1 cellular context compared by ENCODE assay signal in genomic region chr1:167714098-167714850, GRCh38.
A peak's percentile ranks its signal among the peaks of the same experiment; 100 is the strongest.
TF ChIP-seq lines count a peak whose summit lies in the region.

No MANE protein-coding gene starts in this region.

TF ChIP-seq in GM12878, 131 proteins besides CTCF, POLR2A, EP300 and RAD21 (continued from another document and continues in another):
- TF ChIP-seq SPI1 (IDR thresholded peaks at IDR 0.05; ENCODE audit: borderline replicate concordance, insufficient read depth, low read depth, low read length) (no peak), BCL3 (IDR thresholded peaks at IDR 0.05; ENCODE audit: borderline replicate concordance, insufficient read depth, low read depth, low read length, poor library complexity, severe bottlenecking) (no peak), NFYA (IDR thresholded peaks at IDR 0.05; ENCODE audit: borderline replicate concordance, low read depth, low read length) (no peak), IKZF1 (conservative IDR thresholded peaks at IDR 0.05) (peak; percentile 91), ZSCAN29 (IDR thresholded peaks at IDR 0.05) (peak; percentile 95), MXI1 (IDR thresholded peaks at IDR 0.05; ENCODE audit: low read depth, low read length) (peak; percentile 87), TCF12 (IDR thresholded peaks at IDR 0.05; ENCODE audit: low read depth, low read length) (0 out of 2 replicates have a peak, but pooled peaks have one; percentile 2), POLR2AphosphoS5 (IDR thresholded peaks at IDR 0.05; ENCODE audit: low read length) (peak; percentile 74), ZBTB33 (IDR thresholded peaks at IDR 0.05) (no peak), HDAC2 (IDR thresholded peaks at IDR 0.05) (0 out of 2 replicates have a peak, but pooled peaks have one; percentile 67), PAX8 (IDR thresholded peaks at IDR 0.05) (no peak), SP1 (IDR thresholded peaks at IDR 0.05; ENCODE audit: low read depth, low read length) (peak; percentile 29), DPF2 (IDR thresholded peaks at IDR 0.05) (peak; percentile 79), SMC3 (IDR thresholded peaks at IDR 0.05; ENCODE audit: borderline replicate concordance, low read length) (no peak), E2F8 (IDR thresholded peaks at IDR 0.05; ENCODE audit: low read depth, partially characterized antibody) (peak; percentile 70), PML (IDR thresholded peaks at IDR 0.05; ENCODE audit: low read length) (peak; percentile 71; the same call in 1 of the 2 replicates), RCOR1 (conservative IDR thresholded peaks at IDR 0.05; ENCODE audit: low read depth, low read length) (no peak), TAF1 (IDR thresholded peaks at IDR 0.05; ENCODE audit: borderline replicate concordance, low read depth, low read length) (peak; percentile 53; the same call in 1 of the 2 replicates), ZNF687 (IDR thresholded peaks at IDR 0.05) (peak; percentile 78), RFX5 (IDR thresholded peaks at IDR 0.05; ENCODE audit: low read depth, low read length) (no peak), E2F4 (IDR thresholded peaks at IDR 0.05; ENCODE audit: low read depth, low read length) (no peak), ZZZ3 (IDR thresholded peaks at IDR 0.05; ENCODE audit: control insufficient read depth, insufficient read length, low read depth) (no peak), WRNIP1 (IDR thresholded peaks at IDR 0.05; ENCODE audit: borderline replicate concordance, low read depth, low read length) (peak; percentile 66; the same call in 1 of the 2 replicates), KLF5 (IDR thresholded peaks at IDR 0.05; ENCODE audit: partially characterized antibody) (peak; percentile 92), CEBPZ (IDR thresholded peaks at IDR 0.05; ENCODE audit: low read depth, low read length) (no peak), RAD51 (IDR thresholded peaks at IDR 0.05) (no peak), NR2C1 (IDR thresholded peaks at IDR 0.05) (peak; percentile 37; the same call in 1 of the 2 replicates), MEF2B (IDR thresholded peaks at IDR 0.05; ENCODE audit: partially characterized antibody, poor library complexity, severe bottlenecking) (no peak), USF1 (IDR thresholded peaks at IDR 0.05; ENCODE audit: borderline replicate concordance, extremely low read length, insufficient read depth, low read depth, low read length) (peak; percentile 30), TCF7 (IDR thresholded peaks at IDR 0.05; ENCODE audit: borderline replicate concordance) (no peak), IRF5 (IDR thresholded peaks at IDR 0.05; ENCODE audit: borderline replicate concordance) (no peak), USF2 (IDR thresholded peaks at IDR 0.05; ENCODE audit: borderline replicate concordance, low read depth, low read length) (no peak), ESRRA (IDR thresholded peaks at IDR 0.05; ENCODE audit: low read length) (no peak), LARP7 (IDR thresholded peaks at IDR 0.05) (peak; percentile 69), NFIC (IDR thresholded peaks at IDR 0.05; ENCODE audit: low read depth, low read length) (peak; percentile 10; the same call in 1 of the 2 replicates), BHLHE40 (IDR thresholded peaks at IDR 0.05; ENCODE audit: borderline replicate concordance in 1 of 2, low read depth in 2 of 2, low read length in 1 of 2) (peak in 1 of 2 experiments; percentile 83; a peak in 2 of 4 replicates), NRF1 (conservative IDR thresholded peaks at IDR 0.05; ENCODE audit: low read depth, low read length) (no peak), ELK1 (IDR thresholded peaks at IDR 0.05; ENCODE audit: low read depth, low read length) (peak; percentile 53), STAT3 (IDR thresholded peaks at IDR 0.05; ENCODE audit: low read depth, low read length) (no peak), CEBPB (IDR thresholded peaks at IDR 0.05; ENCODE audit: borderline replicate concordance in 1 of 2, low read depth in 2 of 2, low read length in 2 of 2) (no peak), IKZF2 (IDR thresholded peaks at IDR 0.05) (peak in 1 of 2 experiments; percentile 78), RB1 (IDR thresholded peaks at IDR 0.05; ENCODE audit: borderline replicate concordance) (peak; percentile 87; the same call in 1 of the 2 replicates), RBBP5 (conservative IDR thresholded peaks at IDR 0.05) (peak; percentile 94), MYB (IDR thresholded peaks at IDR 0.05; ENCODE audit: borderline replicate concordance, low read depth, low read length) (no peak)
